ENCODE assay signal across 15 cellular contexts in genomic region chr6:106105493-106105892, GRCh38.
"Had no signal": no experiment of that assay in that cellular context is flagged by ENCODE, and none has a peak within 500 bp of the region (broad histone marks: within the 10 kb centered on the region; RNA-seq: fewer than 3 reads in every experiment).

No MANE protein-coding gene starts in this region.

- H3K27me3 Mint-ChIP-seq: activated B cell treated with CpG ODN at 0.5 μM for 24 hours; activated CD4-positive, alpha-beta T cell treated with anti-CD3 and anti-CD28 coated beads, Interleukin-2, amount 10 ng/mL, durations not matched to agents 7 days and 5 days; naive thymus-derived CD4-positive, alpha-beta T cell had no signal

- H3K27ac Mint-ChIP-seq: activated B cell treated with CpG ODN at 0.5 μM for 24 hours had no signal

- ATAC-seq: activated naive CD4-positive, alpha-beta T cell treated with anti-CD3 and anti-CD28 coated beads, Interleukin-2, amount 50 U/mL, for 72 hours; foreskin keratinocyte; naive thymus-derived CD4-positive, alpha-beta T cell had no signal

- H3K9me3 ChIP-seq: spleen, suprapubic skin, upper lobe of left lung had no signal

- H3K4me3 Mint-ChIP-seq: activated B cell treated with CpG ODN at 0.5 μM for 24 hours; activated CD4-positive, alpha-beta T cell treated with anti-CD3 and anti-CD28 coated beads, Interleukin-2, amount 10 ng/mL, durations not matched to agents 7 days and 5 days had no signal

- DNase-seq: activated B cell treated with CpG ODN at 0.5 μM for 24 hours; activated CD4-positive, alpha-beta T cell treated with anti-CD3 and anti-CD28 coated beads, Interleukin-2, amount 10 ng/mL, durations not matched to agents 7 days and 5 days; activated CD8-positive, alpha-beta memory T cell treated with anti-CD3 and anti-CD28 coated beads, Interleukin-2, amount 50 U/mL, for 4 hours; activated effector memory CD4-positive, alpha-beta T cell treated with anti-CD3 and anti-CD28 coated beads, Interleukin-2, amount 50 U/mL, for 16 hours; foreskin keratinocyte; mammary epithelial cell; naive thymus-derived CD4-positive, alpha-beta T cell; occipital lobe; spleen; stimulated activated CD4-positive, alpha-beta T cell treated with anti-CD3 and anti-CD28 coated beads, Interleukin-1b, Interleukin-23, amount 100 ng/mL, for 48 hours; stimulated activated naive CD4-positive, alpha-beta T cell; T-helper 1 cell had no signal

- H3K9me3 Mint-ChIP-seq: activated B cell treated with CpG ODN at 0.5 μM for 24 hours; activated CD4-positive, alpha-beta T cell treated with anti-CD3 and anti-CD28 coated beads, Interleukin-2, amount 10 ng/mL, durations not matched to agents 7 days and 5 days; naive thymus-derived CD4-positive, alpha-beta T cell had no signal
